In the genomic region with DNA sequence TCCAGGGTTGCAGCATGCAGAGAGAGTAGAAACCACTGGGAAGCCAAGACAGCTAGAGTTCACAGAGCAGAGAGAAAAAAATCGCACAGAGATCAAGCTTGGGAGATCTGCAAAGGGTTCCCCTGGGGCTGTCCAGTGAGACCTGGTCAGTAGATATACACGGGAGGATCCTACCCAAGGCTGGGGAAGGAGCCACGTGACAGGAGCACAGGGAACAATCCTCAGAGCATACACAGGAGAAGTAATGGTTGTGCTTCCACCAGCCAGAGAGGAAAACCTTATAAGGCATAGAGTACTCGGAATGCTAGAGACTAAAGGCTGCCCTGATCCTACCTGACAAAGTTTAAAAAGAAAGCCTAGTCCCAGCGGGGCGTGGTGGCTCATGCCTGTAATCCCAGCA, we compare ENCODE assay signal across 28 cellular contexts.
"Had no signal": no experiment of that assay in that cellular context is flagged by ENCODE, and none has a peak within 500 bp of the region (broad histone marks: within the 10 kb centered on the region; RNA-seq: fewer than 3 reads in every experiment).

No MANE protein-coding gene starts in this region.

- H3K27me3 Mint-ChIP-seq: progenitor cell of endocrine pancreas had no signal

- H3K4me3 ChIP-seq: dorsolateral prefrontal cortex, gastroesophageal sphincter, heart right ventricle, lung, smooth muscle cell, thyroid gland, vagina had no signal

- H3K9me3 Mint-ChIP-seq: natural killer cell treated with Interleukin-12 subunit alpha and Interleukin-12 subunit beta and Interleukin-15 and Interleukin-18, amount 100 ng/mL, for 72 hours; neural crest cell; stimulated activated naive CD8-positive, alpha-beta T cell treated with anti-CD3 and anti-CD28 coated beads, Interleukin-15, amount 100 ng/mL, for 72 hours had no signal

- H3K27ac Mint-ChIP-seq: memory B cell; natural killer cell treated with Interleukin-12 subunit alpha and Interleukin-12 subunit beta and Interleukin-15 and Interleukin-18, amount 100 ng/mL, for 72 hours; progenitor cell of endocrine pancreas; stimulated activated naive CD8-positive, alpha-beta T cell treated with anti-CD3 and anti-CD28 coated beads, Interleukin-15, amount 100 ng/mL, for 72 hours had no signal

- H2AFZ ChIP-seq: parathyroid adenoma had no signal

- H3K36me3 Mint-ChIP-seq: memory B cell; natural killer cell treated with Interleukin-12 subunit alpha and Interleukin-12 subunit beta and Interleukin-15 and Interleukin-18, amount 100 ng/mL, for 72 hours had no signal

- H3K4me1 Mint-ChIP-seq: stimulated activated naive CD8-positive, alpha-beta T cell treated with anti-CD3 and anti-CD28 coated beads, Interleukin-15, amount 100 ng/mL, for 72 hours had no signal

- H3K9ac ChIP-seq: parathyroid adenoma had no signal

- H3K4me1 ChIP-seq: parathyroid adenoma had no signal

- ATAC-seq: esophagus mucosa; foreskin keratinocyte; gastroesophageal sphincter; heart right ventricle; left lobe of liver; natural killer cell treated with Interleukin-12 subunit alpha and Interleukin-12 subunit beta and Interleukin-15 and Interleukin-18, amount 100 ng/mL, for 72 hours; sciatic nerve; stimulated activated naive CD8-positive, alpha-beta T cell treated with anti-CD3 and anti-CD28 coated beads, Interleukin-15, amount 100 ng/mL, for 72 hours had no signal

- H3K4me2 ChIP-seq: smooth muscle cell had no signal

- H3K79me2 ChIP-seq: parathyroid adenoma had no signal

- H3K9me3 ChIP-seq: gastroesophageal sphincter, heart right ventricle, thyroid gland, vagina had no signal

- DNase-seq: dorsolateral prefrontal cortex; effector CD4-positive, alpha-beta T cell; foreskin keratinocyte; glutamatergic neuron; heart right ventricle; hippocampal formation; kidney; stimulated activated CD4-positive, alpha-beta T cell treated with anti-CD3 and anti-CD28 coated beads, Interleukin-12 subunit alpha, Interleukin-12 subunit beta, amount 100 ng/mL, for 4 hours; stimulated activated CD4-positive, alpha-beta T cell treated with anti-CD3 and anti-CD28 coated beads, Interleukin-1b, Interleukin-23, amount 100 ng/mL, for 48 hours; stimulated activated CD4-positive, alpha-beta T cell treated with anti-CD3 and anti-CD28 coated beads, Interleukin-4, amount 100 ng/mL, for 1 hour; stimulated activated CD8-positive, alpha-beta memory T cell treated with anti-CD3 and anti-CD28 coated beads, Interleukin-4, amount 100 ng/mL, for 48 hours; stimulated activated naive CD4-positive, alpha-beta T cell; stimulated activated naive CD8-positive, alpha-beta T cell treated with anti-CD3 and anti-CD28 coated beads, Interleukin-15, amount 100 ng/mL, for 72 hours; thyroid gland; trophoblast cell had no signal

- H3K4me3 Mint-ChIP-seq: memory B cell; natural killer cell treated with Interleukin-12 subunit alpha and Interleukin-12 subunit beta and Interleukin-15 and Interleukin-18, amount 100 ng/mL, for 72 hours; neural crest cell; stimulated activated naive CD8-positive, alpha-beta T cell treated with anti-CD3 and anti-CD28 coated beads, Interleukin-15, amount 100 ng/mL, for 72 hours had no signal

- H3K27me3 ChIP-seq: dorsolateral prefrontal cortex, foreskin keratinocyte, thyroid gland, vagina had no signal

- H3K27ac ChIP-seq: dorsolateral prefrontal cortex, epithelial cell of prostate, foreskin keratinocyte, gastroesophageal sphincter, heart right ventricle, parathyroid adenoma, thyroid gland, vagina had no signal

- H3K36me3 ChIP-seq: gastroesophageal sphincter, heart right ventricle, thyroid gland, vagina had no signal
